ENCODE assay signal across 20 cellular contexts in the genomic region with DNA sequence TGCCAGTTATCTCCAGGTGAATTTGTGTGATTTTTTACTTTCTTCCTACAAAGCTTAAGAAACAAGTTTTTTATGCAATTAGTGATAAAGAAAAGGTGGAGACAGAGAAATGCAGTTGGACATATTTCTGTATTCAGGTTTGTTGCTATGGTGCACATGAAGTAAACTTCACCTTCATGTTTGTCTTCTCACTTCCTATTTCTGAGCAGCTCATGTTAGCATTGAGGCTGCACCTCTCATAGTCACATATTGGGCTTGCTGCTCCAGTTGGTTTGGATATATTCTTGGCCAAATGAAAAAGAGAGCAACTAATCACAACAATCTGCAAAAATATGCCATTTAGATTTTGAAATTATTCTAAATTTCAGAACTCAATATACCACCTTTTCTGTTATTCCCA.
DNase-seq lines count a peak whose midpoint lies in the region; ATAC-seq, FAIRE-seq and TF ChIP-seq lines count a peak whose summit lies in the region.
"Had no signal": no experiment of that assay in that cellular context is flagged by ENCODE, and none has a peak within 500 bp of the region (broad histone marks: within the 10 kb centered on the region; RNA-seq: fewer than 3 reads in every experiment).

No MANE protein-coding gene starts in this region.

- H4K20me1 ChIP-seq in GM12878 (ENCODE audit: control insufficient read depth, insufficient read depth): no peaks in the 10 kb centered on the region
- H4K20me1 ChIP-seq: BLaER1 treated with 17β-estradiol and CSF1 and Interleukin-3, amounts not matched to agents 10 nM and 100 nM had no signal

- DNase-seq in GM12878 (ENCODE audit: low read depth, low spot score): no peak
- DNase-seq in omental fat pad (ENCODE audit: low spot score): no peak
- DNase-seq in stimulated activated CD4-positive, alpha-beta T cell treated with anti-CD3 and anti-CD28 coated beads, Interleukin-1b, Interleukin-23, amount 100 ng/mL, for 48 hours: no peak
- no peak for DNase-seq in activated CD4-positive, alpha-beta T cell treated with anti-CD3 and anti-CD28 coated beads, Interleukin-2, amount 50 U/mL, for 48 hours
- DNase-seq: Calu3; CD8-positive, alpha-beta T cell; DMS79; H9; MV-4-11; NCI-H1417; NCI-H187; NCI-H2227 treated with DMSO at 0.1 percent for 48 hours; NCI-H524 treated with DMSO at 0.1 percent for 48 hours; T-helper 1 cell; T-helper 9 cell had no signal

- no peak for TF ChIP-seq POLR2A in GM12878 (IDR thresholded peaks at IDR 0.05; ENCODE audit: low read depth, low read length)

- H2AFZ ChIP-seq in GM12878 (ENCODE audit: control insufficient read depth, low read depth, low read length): no peak overlapping the region

- H3K9me3 ChIP-seq in GM12878 (replicated peaks; ENCODE audit: control insufficient read depth, insufficient read depth, low read length): no peaks in the 10 kb centered on the region
- H3K9me3 ChIP-seq: BLaER1 treated with 17β-estradiol and CSF1 and Interleukin-3, amounts not matched to agents 10 nM and 100 nM had no signal

- no peaks in the 10 kb centered on the region for H3K27me3 ChIP-seq in GM12878 (replicated peaks in 1 of 2; ENCODE audit: control insufficient read depth in 2 of 2, insufficient read depth in 2 of 2, low read length in 1 of 2)
- H3K27me3 ChIP-seq: BLaER1 treated with 17β-estradiol and CSF1 and Interleukin-3, amounts not matched to agents 10 nM and 100 nM had no signal

- TF ChIP-seq CTCF in GM12878 (IDR thresholded peaks at IDR 0.05 in 2 of 3, conservative IDR thresholded peaks at IDR 0.05 in 1 of 3; ENCODE audit: control insufficient read depth in 2 of 3, extremely low read depth in 1 of 3, insufficient read depth in 1 of 3, low read depth in 3 of 3, low read length in 3 of 3): no peak
- no peak for TF ChIP-seq CTCF in omental fat pad (IDR thresholded peaks at IDR 0.05)

- H3K4me1 ChIP-seq in GM12878 (ENCODE audit: control insufficient read depth, insufficient read depth, low read length): no peaks in the 10 kb centered on the region
- H3K4me1 ChIP-seq: BLaER1 treated with 17β-estradiol and CSF1 and Interleukin-3, amounts not matched to agents 10 nM and 100 nM had no signal

- no TSS peak for BruUV-seq in GM12878 (replicated peaks; lab: Mats Ljungman, UMichigan)

- SMC1A ChIA-PET in GM12878 (lab: Charles Lee; ENCODE audit: uncharacterized antibody, unreplicated experiment): no interaction called here

- in situ Hi-C loops in GM12878 (cut with MboI): no loop called here

- POLR2A ChIA-PET in GM12878 (lab: Charles Lee): no interaction called here

- no peaks in the 10 kb centered on the region for H3K36me3 ChIP-seq in GM12878 (ENCODE audit: control insufficient read depth in 2 of 2, insufficient read depth in 2 of 2, low read length in 1 of 2)
- H3K36me3 ChIP-seq: BLaER1 treated with 17β-estradiol and CSF1 and Interleukin-3, amounts not matched to agents 10 nM and 100 nM had no signal

- no peak for TF ChIP-seq EP300 in GM12878 (IDR thresholded peaks at IDR 0.05; ENCODE audit: borderline replicate concordance in 1 of 2, control insufficient read depth in 1 of 2, low read depth in 2 of 2, low read length in 2 of 2)

- H3K79me2 ChIP-seq in GM12878 (ENCODE audit: control insufficient read depth, insufficient read depth, low read length): no peaks in the 10 kb centered on the region

- intact Hi-C loops in GM12878 (cut with micrococcal nuclease; ENCODE audit: unreplicated experiment): no loop called here

- no peak for FAIRE-seq in GM12878 (lab: Jason Lieb, UNC)
- FAIRE-seq: K562 had no signal

- peak; percentile 66 for ATAC-seq in GM18870 (IDR thresholded peaks at IDR 0.05; ENCODE audit: unreplicated experiment)
- ATAC-seq in HG02852 (IDR thresholded peaks at IDR 0.05; ENCODE audit: unreplicated experiment): peak; percentile 52
- ATAC-seq in HG03354 (IDR thresholded peaks at IDR 0.05; ENCODE audit: poor library complexity, severe bottlenecking, unreplicated experiment): peak; percentile 94
- ATAC-seq in GM12878: peak; percentile 69
- no peak for ATAC-seq in omental fat pad (ENCODE audit: low FRiP score)
- ATAC-seq: CD8-positive, alpha-beta T cell; K562 had no signal

- CTCF ChIA-PET in GM12878 (lab: Yijun Ruan, JAX): no interaction called here

- RAD21 ChIA-PET in GM12878 (lab: Charles Lee; ENCODE audit: unreplicated experiment): no interaction called here

- TF ChIP-seq RAD21 in GM12878 (IDR thresholded peaks at IDR 0.05; ENCODE audit: insufficient read depth, low read depth, low read length): no peak

- no peak overlapping the region for H3K4me2 ChIP-seq in GM12878 (ENCODE audit: control insufficient read depth, insufficient read depth)
- H3K4me2 ChIP-seq: BLaER1 treated with 17β-estradiol and CSF1 and Interleukin-3, amounts not matched to agents 10 nM and 100 nM had no signal

- H3K4me3 ChIP-seq in GM12878: no peak overlapping the region
- H3K4me3 ChIP-seq: BLaER1 treated with 17β-estradiol and CSF1 and Interleukin-3, amounts not matched to agents 10 nM and 100 nM; K562 had no signal

- H3K9ac ChIP-seq in GM12878 (ENCODE audit: control insufficient read depth, insufficient read depth, low read length): no peak overlapping the region
- H3K9ac ChIP-seq: BLaER1 treated with 17β-estradiol and CSF1 and Interleukin-3, amounts not matched to agents 10 nM and 100 nM had no signal

- H3K27ac ChIP-seq in GM12878 (ENCODE audit: control insufficient read depth, insufficient read depth): no peak overlapping the region
- H3K27ac ChIP-seq: BLaER1 treated with 17β-estradiol and CSF1 and Interleukin-3, amounts not matched to agents 10 nM and 100 nM had no signal

TF ChIP-seq in GM12878, 131 proteins besides CTCF, POLR2A, EP300 and RAD21:
- TF ChIP-seq MEF2B (IDR thresholded peaks at IDR 0.05; ENCODE audit: partially characterized antibody, poor library complexity, severe bottlenecking) (no peak), SPI1 (IDR thresholded peaks at IDR 0.05; ENCODE audit: borderline replicate concordance, insufficient read depth, low read depth, low read length) (peak; percentile 66; the same call in 1 of the 2 replicates)
TF ChIP-seq in GM12878: peak in this region for 1.
